ENCODE assay signal across 24 cellular contexts in genomic region chr15:37017031-37017625, GRCh38.
DNase-seq lines count a peak whose midpoint lies in the region; ATAC-seq and TF ChIP-seq lines count a peak whose summit lies in the region.
"Had no signal": no experiment of that assay in that cellular context is flagged by ENCODE, and none has a peak within 500 bp of the region (broad histone marks: within the 10 kb centered on the region; RNA-seq: fewer than 3 reads in every experiment).

No MANE protein-coding gene starts in this region.

- H3K36me3 ChIP-seq in adrenal gland (replicated peaks in 1 of 2) (no peaks in the 10 kb centered on the region), rectal smooth muscle tissue (ENCODE audit: control insufficient read depth, insufficient read depth, low read length) (no peaks in the 10 kb centered on the region), mucosa of descending colon (ENCODE audit: low read depth) (no peaks in the 10 kb centered on the region)
- H3K36me3 ChIP-seq: pancreas had no signal

- TF ChIP-seq CTCF in HFFc6 (IDR thresholded peaks at IDR 0.05) (no peak), adrenal gland (IDR thresholded peaks at IDR 0.05) (no peak), fibroblast of mammary gland (conservative IDR thresholded peaks at IDR 0.05; ENCODE audit: control insufficient read depth, insufficient read depth, low read depth, low read length) (no peak), mucosa of descending colon (IDR thresholded peaks at IDR 0.05) (no peak), GM10248 (IDR thresholded peaks at IDR 0.05; ENCODE audit: control extremely low read depth, extremely low read depth, low read depth, missing control alignments) (no peak)

- H3K9me3 ChIP-seq in adrenal gland (replicated peaks in 1 of 3) (no peaks in the 10 kb centered on the region), mucosa of descending colon (no peaks in the 10 kb centered on the region)
- H3K9me3 ChIP-seq: pancreas, testis had no signal

- H3K4me1 Mint-ChIP-seq in HFFc6 (ENCODE audit: low read depth) = peaks cover 49% of the 10 kb centered on the region
- H3K4me1 Mint-ChIP-seq: activated CD4-positive, alpha-beta T cell treated with anti-CD3 and anti-CD28 coated beads for 36 hours; naive thymus-derived CD8-positive, alpha-beta T cell; stimulated activated memory B cell treated with anti-CD40 and anti-IgM and Interleukin-4, amounts not matched to agents 10 μg/mL and 1 μg/mL and 100 μg/mL, for 72 hours had no signal

- no peak overlapping the region for H3K9ac ChIP-seq in rectal smooth muscle tissue (ENCODE audit: low read length)
- H3K9ac ChIP-seq: KMS-11 had no signal

- H3K4me1 ChIP-seq in adrenal gland (replicated peaks in 1 of 2) = peaks cover 40 to 64% of the 10 kb centered on the region in 2 donors
- peaks cover 30% of the 10 kb centered on the region for H3K4me1 ChIP-seq in rectal smooth muscle tissue (ENCODE audit: control insufficient read depth, insufficient read depth, low read length)
- no peaks in the 10 kb centered on the region for H3K4me1 ChIP-seq in mucosa of descending colon (ENCODE audit: low read depth)
- H3K4me1 ChIP-seq: testis had no signal

- H3K4me3 ChIP-seq in adrenal gland = no peak overlapping the region
- H3K4me3 ChIP-seq in fibroblast of mammary gland (ENCODE audit: control insufficient read depth, low read depth, low read length) = no peak overlapping the region
- H3K4me3 ChIP-seq in rectal smooth muscle tissue (ENCODE audit: low read length) = no peak overlapping the region
- H3K4me3 ChIP-seq in mucosa of descending colon = no peak overlapping the region
- H3K4me3 ChIP-seq: pancreas, testis had no signal

- POLR2A ChIA-PET in GM10248 (lab: Yijun Ruan, JAX) = no interaction called here

- CTCF ChIA-PET in GM10248 (lab: Yijun Ruan, JAX) = no interaction called here

- DNase-seq in HFFc6 (no peak), adrenal gland (no peak), fibroblast of mammary gland (ENCODE audit: low read depth) (peak; percentile 45), NCI-H774 (lab: John Stamatoyannopoulos, UW) (no peak), mucosa of descending colon (no peak), GM10248 (ENCODE audit: extremely low spot score) (no peak), NCI-H2029 treated with DMSO at 0.1 percent for 48 hours (lab: John Stamatoyannopoulos, UW) (no peak)
- DNase-seq: activated CD4-positive, alpha-beta T cell treated with anti-CD3 and anti-CD28 coated beads for 36 hours; activated CD8-positive, alpha-beta memory T cell treated with anti-CD3 and anti-CD28 coated beads for 24 hours; activated naive CD4-positive, alpha-beta T cell treated with anti-CD3 and anti-CD28 coated beads for 36 hours; activated T-cell treated with anti-CD3 and anti-CD28 coated beads, Interleukin-2, amount 50 U/mL, for 48 hours; cerebellar nuclear complex; effector CD8-positive, alpha-beta T cell; glutamatergic neuron; MV-4-11; naive thymus-derived CD8-positive, alpha-beta T cell; NCI-H187 treated with DMSO at 0.1 percent for 48 hours; NCI-H2227 treated with DMSO at 0.1 percent for 48 hours; pancreas; SHP77 treated with DMSO at 0.1 percent for 48 hours had no signal

- H3K27ac ChIP-seq in adrenal gland = peak overlapping the region in 3 of 5 donors; percentile 34 to 75 (median 51)
- peak overlapping the region; percentile 51 for H3K27ac ChIP-seq in rectal smooth muscle tissue (ENCODE audit: low read depth, low read length)
- H3K27ac ChIP-seq: KMS-11, testis had no signal

- H3K27me3 ChIP-seq in adrenal gland (no peaks in the 10 kb centered on the region), rectal smooth muscle tissue (ENCODE audit: control insufficient read depth, insufficient read depth, low read length) (no peaks in the 10 kb centered on the region)
- H3K27me3 ChIP-seq: pancreas, testis had no signal

- no peaks in the 10 kb centered on the region; the same call in 1 of the 2 replicates for H3K27me3 Mint-ChIP-seq in HFFc6 (ENCODE audit: insufficient read depth)
- H3K27me3 Mint-ChIP-seq: activated CD4-positive, alpha-beta T cell treated with anti-CD3 and anti-CD28 coated beads for 36 hours; stimulated activated memory B cell treated with anti-CD40 and anti-IgM and Interleukin-4, amounts not matched to agents 10 μg/mL and 1 μg/mL and 100 μg/mL, for 72 hours had no signal

- intact Hi-C loops in adrenal gland (cut with DNase I) = no loop called here
- intact Hi-C loops in mucosa of descending colon (cut with DNase I, micrococcal nuclease) = no loop called here

- H3K27ac Mint-ChIP-seq in HFFc6 = peak overlapping the region; percentile 91
- H3K27ac Mint-ChIP-seq: activated CD4-positive, alpha-beta T cell treated with anti-CD3 and anti-CD28 coated beads for 36 hours; activated naive CD4-positive, alpha-beta T cell treated with anti-CD3 and anti-CD28 coated beads for 36 hours; naive thymus-derived CD8-positive, alpha-beta T cell; stimulated activated memory B cell treated with anti-CD40 and anti-IgM and Interleukin-4, amounts not matched to agents 10 μg/mL and 1 μg/mL and 100 μg/mL, for 72 hours had no signal

- no peak for TF ChIP-seq POLR2A in adrenal gland (IDR thresholded peaks at IDR 0.05)

- peaks cover 38% of the 10 kb centered on the region for H3K36me3 Mint-ChIP-seq in HFFc6 (ENCODE audit: low read depth)
- H3K36me3 Mint-ChIP-seq: stimulated activated memory B cell treated with anti-CD40 and anti-IgM and Interleukin-4, amounts not matched to agents 10 μg/mL and 1 μg/mL and 100 μg/mL, for 72 hours had no signal

- peak overlapping the region; percentile 81 for H3K4me3 Mint-ChIP-seq in HFFc6
- H3K4me3 Mint-ChIP-seq: activated CD4-positive, alpha-beta T cell treated with anti-CD3 and anti-CD28 coated beads for 36 hours; activated naive CD4-positive, alpha-beta T cell treated with anti-CD3 and anti-CD28 coated beads for 36 hours; naive thymus-derived CD8-positive, alpha-beta T cell; stimulated activated memory B cell treated with anti-CD40 and anti-IgM and Interleukin-4, amounts not matched to agents 10 μg/mL and 1 μg/mL and 100 μg/mL, for 72 hours had no signal

- WGBS in adrenal gland, 4 donors = 84 to 89% (median 88%) methylated on average over 11 of the region's 11 CpGs

- ATAC-seq in mucosa of descending colon = no peak
- ATAC-seq: activated CD4-positive, alpha-beta T cell treated with anti-CD3 and anti-CD28 coated beads for 36 hours; naive thymus-derived CD8-positive, alpha-beta T cell; stimulated activated memory B cell treated with anti-CD40 and anti-IgM and Interleukin-4, amounts not matched to agents 10 μg/mL and 1 μg/mL and 100 μg/mL, for 72 hours had no signal

- no peaks in the 10 kb centered on the region for H3K9me3 Mint-ChIP-seq in HFFc6
